Comparison of ENCODE assay signal across 10 cellular contexts in the genomic region with DNA sequence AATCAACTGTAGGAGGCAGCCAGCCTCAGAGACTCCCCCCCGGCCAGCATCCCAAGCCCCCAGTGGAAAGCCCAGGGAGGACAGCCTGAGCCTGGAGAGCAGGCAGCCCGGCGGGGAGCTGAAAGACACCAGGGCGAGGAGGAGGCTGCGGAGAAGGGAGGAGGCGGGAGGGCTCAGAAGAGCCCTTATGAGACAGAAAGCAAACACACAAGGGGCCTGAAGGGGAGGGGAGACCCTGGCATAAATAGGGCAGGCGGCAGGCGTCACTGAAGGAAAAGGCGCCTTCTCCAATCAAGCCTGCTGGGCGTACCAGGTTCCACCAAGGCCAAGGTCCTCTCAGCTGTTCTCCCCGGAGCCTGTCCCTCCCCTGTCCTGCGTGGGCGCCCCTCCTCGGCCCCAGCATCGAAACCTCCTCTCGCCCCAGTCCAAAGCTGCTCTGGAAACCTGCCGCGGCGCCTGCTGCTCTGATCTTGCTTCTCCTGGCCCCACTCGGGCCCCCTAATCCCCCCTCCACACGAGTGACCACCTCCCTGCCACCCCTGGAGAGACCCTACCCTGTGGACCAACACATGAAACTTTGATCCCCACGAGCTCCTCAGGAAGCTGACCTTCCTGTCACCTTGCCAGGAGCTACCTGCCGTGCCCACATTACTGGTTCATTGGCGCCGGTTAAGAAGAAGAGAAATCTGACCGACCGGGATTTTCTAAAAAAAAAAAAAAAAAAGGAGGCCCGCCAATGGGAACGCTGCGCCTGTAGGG. TPM values are rescaled to one million over a fixed set of nuclear protein-coding genes. Genes with fewer than 3 reads are reported as not detected.
DNase-seq lines count a peak whose midpoint lies in the region; ATAC-seq and TF ChIP-seq lines count a peak whose summit lies in the region.
"Had no signal": no experiment of that assay in that cellular context is flagged by ENCODE, and none has a peak within 500 bp of the region (broad histone marks: within the 10 kb centered on the region; RNA-seq: fewer than 3 reads in every experiment).

No MANE protein-coding gene starts in this region.

- peak overlapping the region in 1 of 2 donors; percentile 10 for H3K4me3 ChIP-seq in vagina

- H3K36me3 Mint-ChIP-seq in activated T-helper 17 cell treated with anti-CD3 and anti-CD28 coated beads, Interleukin-2, amount 50 U/mL, for 72 hours (ENCODE audit: low read depth), result peaks cover 7% of the 10 kb centered on the region
- no peaks in the 10 kb centered on the region for H3K36me3 Mint-ChIP-seq in nephron (ENCODE audit: low read depth)
- H3K36me3 Mint-ChIP-seq: T-cell had no signal

- H3K27me3 ChIP-seq in vagina, result peaks cover 15% of the 10 kb centered on the region

- H3K4me1 Mint-ChIP-seq in activated T-helper 17 cell treated with anti-CD3 and anti-CD28 coated beads, Interleukin-2, amount 50 U/mL, for 72 hours, result peaks cover 12% of the 10 kb centered on the region
- peaks cover 14% of the 10 kb centered on the region for H3K4me1 Mint-ChIP-seq in nephron

- H3K9me3 ChIP-seq in vagina, result no peaks in the 10 kb centered on the region

- no peak overlapping the region for H3K27ac Mint-ChIP-seq in activated T-helper 17 cell treated with anti-CD3 and anti-CD28 coated beads, Interleukin-2, amount 50 U/mL, for 72 hours
- H3K27ac Mint-ChIP-seq in nephron, result no peak overlapping the region
- H3K27ac Mint-ChIP-seq: naive thymus-derived CD4-positive, alpha-beta T cell; T-cell had no signal

- TF ChIP-seq CTCF in nephron (IDR thresholded peaks at IDR 0.05; ENCODE audit: unreplicated experiment in 3 of 3), result no peak
- no peak for TF ChIP-seq CTCF in vagina (IDR thresholded peaks at IDR 0.05)

- ATAC-seq in activated T-helper 17 cell treated with anti-CD3 and anti-CD28 coated beads, Interleukin-2, amount 50 U/mL, for 72 hours (replicated peaks), result no peak
- ATAC-seq in HG03175 (IDR thresholded peaks at IDR 0.05; ENCODE audit: unreplicated experiment) (no peak), HG02973 (IDR thresholded peaks at IDR 0.05; ENCODE audit: unreplicated experiment) (no peak)
- ATAC-seq: naive thymus-derived CD4-positive, alpha-beta T cell; T-cell had no signal

- peaks cover 20% of the 10 kb centered on the region for H3K4me1 ChIP-seq in vagina

- peaks cover 34% of the 10 kb centered on the region for H3K27me3 Mint-ChIP-seq in activated T-helper 17 cell treated with anti-CD3 and anti-CD28 coated beads, Interleukin-2, amount 50 U/mL, for 72 hours
- H3K27me3 Mint-ChIP-seq in nephron (ENCODE audit: low read depth), result peaks cover 76% of the 10 kb centered on the region

- no peak for TF ChIP-seq POLR2A in vagina (IDR thresholded peaks at IDR 0.05)

- H3K27ac ChIP-seq in vagina, result no peak overlapping the region

- no peaks in the 10 kb centered on the region for H3K36me3 ChIP-seq in vagina

- H3K4me3 Mint-ChIP-seq in activated T-helper 17 cell treated with anti-CD3 and anti-CD28 coated beads, Interleukin-2, amount 50 U/mL, for 72 hours, result peak overlapping the region; percentile 15
- peak overlapping the region; percentile 50 to 76 (median 59) for H3K4me3 Mint-ChIP-seq in nephron

- intact Hi-C loops in vagina (cut with DNase I), result no loop called here

- DNase-seq in DMS79 (lab: John Stamatoyannopoulos, UW) (peak; percentile 92), NCI-H1105 treated with DMSO at 0.1 percent for 48 hours (lab: John Stamatoyannopoulos, UW) (peak; percentile 73), D341Med (ENCODE audit: low spot score) (no peak), vagina (ENCODE audit: extremely low spot score in 2 of 2) (no peak)
- DNase-seq: naive thymus-derived CD4-positive, alpha-beta T cell; T-cell had no signal

- no peaks in the 10 kb centered on the region for H3K9me3 Mint-ChIP-seq in activated T-helper 17 cell treated with anti-CD3 and anti-CD28 coated beads, Interleukin-2, amount 50 U/mL, for 72 hours
- peaks cover 3% of the 10 kb centered on the region for H3K9me3 Mint-ChIP-seq in nephron
- H3K9me3 Mint-ChIP-seq: naive thymus-derived CD4-positive, alpha-beta T cell; T-cell had no signal

RNA-seq across cellular contexts. Expression of gene SLC9A3, which starts 1.2 kb away (rescaled TPM):
- 1 to 10 TPM; 1.6 to 2.2 TPM for total RNA-seq in activated T-helper 17 cell treated with anti-CD3 and anti-CD28 coated beads, Interleukin-2, amount 50 U/mL, for 72 hours
- total RNA-seq in vagina, result 3.9 TPM

Comparison
In these comparisons a context has a peak if more than half of its experiments do, and no peak if none do; other contexts are left out.
1. DNase-seq: peak in DMS79 (single experiment) and NCI-H1105 treated with DMSO at 0.1 percent for 48 hours (single experiment); none in D341Med (single experiment) and vagina (0 of 2).